In genomic region chr4:94538229-94538628, GRCh38 we compare ENCODE assay signal across 34 cellular contexts.
DNase-seq lines count a peak whose midpoint lies in the region; ATAC-seq, FAIRE-seq and TF ChIP-seq lines count a peak whose summit lies in the region.
"Had no signal": no experiment of that assay in that cellular context is flagged by ENCODE, and none has a peak within 500 bp of the region (broad histone marks: within the 10 kb centered on the region; RNA-seq: fewer than 3 reads in every experiment).

No MANE protein-coding gene starts in this region.

- H2BK20ac ChIP-seq in H1 (ENCODE audit: low read length), result 0 out of 2 replicates have a peak overlapping the region, but pooled peaks have one; percentile 24

- H3K27me3 ChIP-seq in HUES64 (ENCODE audit: insufficient read depth, low read length) (no peaks in the 10 kb centered on the region), H1 (replicated peaks in 1 of 4; ENCODE audit: control insufficient read depth in 3 of 4, extremely low read depth in 1 of 4, insufficient read depth in 3 of 4, low read length in 3 of 4) (no peaks in the 10 kb centered on the region)
- H3K27me3 ChIP-seq: dorsolateral prefrontal cortex, sigmoid colon, suprapubic skin had no signal

- TF ChIP-seq POLR2A in GM12892 (IDR thresholded peaks at IDR 0.05; ENCODE audit: low read depth, low read length), result no peak
- TF ChIP-seq POLR2A in H1 (IDR thresholded peaks at IDR 0.05; ENCODE audit: control extremely low read depth in 1 of 2, low read depth in 2 of 2, low read length in 2 of 2), result no peak

- no peak for ATAC-seq in GM18868 (IDR thresholded peaks at IDR 0.05; ENCODE audit: unreplicated experiment)
- ATAC-seq: activated CD4-positive, CD25-positive, alpha-beta regulatory T cell treated with anti-CD3 and anti-CD28 coated beads, Interleukin-2, amount 50 U/mL, for 24 hours; activated T-helper 17 cell treated with anti-CD3 and anti-CD28 coated beads, Interleukin-2, amount 50 U/mL, for 72 hours; GM12878; naive thymus-derived CD8-positive, alpha-beta T cell had no signal

- FAIRE-seq in GM12892 (lab: Jason Lieb, UNC) (peak; percentile 65), H1 (lab: Jason Lieb, UNC) (peak; percentile 19)
- FAIRE-seq: GM12878, H54, TTC549, urothelium cell line had no signal

- H3K18ac ChIP-seq in H1 (ENCODE audit: extremely low read depth, low read length), result peak overlapping the region; percentile 67

- DNase-seq in GM12892 (ENCODE audit: insufficient read length), result no peak
- no peak for DNase-seq in H1 (ENCODE audit: low read depth in 1 of 2, low spot score in 2 of 2)
- peak; percentile 15 for DNase-seq in putamen (ENCODE audit: low spot score)
- DNase-seq in activated CD4-positive, alpha-beta T cell treated with anti-CD3 and anti-CD28 coated beads for 4 hours, result no peak
- no peak for DNase-seq in NCI-H2196 (lab: John Stamatoyannopoulos, UW; ENCODE audit: unreplicated experiment)
- DNase-seq: activated CD4-positive, alpha-beta memory T cell treated with anti-CD3 and anti-CD28 coated beads, Interleukin-2, amount 10 ng/mL, durations not matched to agents 7 days and 5 days; activated CD8-positive, alpha-beta memory T cell treated with anti-CD3 and anti-CD28 coated beads, Interleukin-2, amount 50 U/mL, for 48 hours; anterior cingulate cortex; CD4-positive, alpha-beta memory T cell; central memory CD4-positive, alpha-beta T cell; DMS 273 treated with DMSO at 0.1 percent for 48 hours; dorsolateral prefrontal cortex; EL; midbrain; naive thymus-derived CD8-positive, alpha-beta T cell; NCI-H1417; NCI-H2081; NCI-H345; NCI-H748 treated with DMSO at 0.1 percent for 48 hours; sigmoid colon; stimulated activated CD4-positive, alpha-beta T cell treated with anti-CD3 and anti-CD28 coated beads, Interleukin-15, amount 100 ng/mL, for 24 hours; stimulated activated naive CD4-positive, alpha-beta T cell had no signal

- CTCF ChIA-PET in H1 (lab: Charles Lee; ENCODE audit: partially characterized antibody), result interaction anchor here (0.6 kb wide), 1 partner anchor 119 kb away, joined by 3 read pairs; no protein-coding TSS in a partner anchor

- H3K4me1 ChIP-seq in HUES64 (ENCODE audit: insufficient read depth, low read length) (peaks cover 83% of the 10 kb centered on the region), H1 (replicated peaks in 1 of 4; ENCODE audit: control insufficient read depth in 3 of 4, insufficient read depth in 4 of 4, low read length in 3 of 4) (peaks cover 0 to 36% (median 27%) of the 10 kb centered on the region in 4 experiments; a peak in 6 of 7 replicates)
- H3K4me1 ChIP-seq: parathyroid adenoma had no signal

- H3K4me3 ChIP-seq in HUES64 (ENCODE audit: low read length) (no peak overlapping the region), H1 (ENCODE audit: extremely low read depth in 1 of 4, insufficient read depth in 2 of 4, low read depth in 3 of 4, low read length in 4 of 4) (no peak overlapping the region)
- H3K4me3 ChIP-seq: dorsolateral prefrontal cortex, GM12878, sigmoid colon, SK-N-MC, suprapubic skin had no signal

- H3K56ac ChIP-seq in H1 (replicated peaks; ENCODE audit: insufficient read length, low read depth, low read length), result no peak overlapping the region

- H3K79me2 ChIP-seq in H1 (ENCODE audit: control insufficient read depth in 1 of 2, insufficient read depth in 2 of 2, low read length in 2 of 2), result peaks cover 0 to 9% of the 10 kb centered on the region in 2 experiments; a peak in 2 of 4 replicates
- H3K79me2 ChIP-seq: parathyroid adenoma had no signal

- H2BK15ac ChIP-seq in H1 (ENCODE audit: low read length), result no peak overlapping the region

- no peaks in the 10 kb centered on the region for H3K36me3 ChIP-seq in HUES64 (ENCODE audit: insufficient read depth, low read length)
- no peaks in the 10 kb centered on the region for H3K36me3 ChIP-seq in H1 (ENCODE audit: control insufficient read depth in 2 of 4, insufficient read depth in 4 of 4, low read length in 3 of 4)
- H3K36me3 ChIP-seq: sigmoid colon, suprapubic skin had no signal

- TF ChIP-seq CTCF in H1 (IDR thresholded peaks at IDR 0.05; ENCODE audit: control extremely low read depth in 1 of 3, insufficient read depth in 1 of 3, low read depth in 1 of 3, low read length in 3 of 3), result no peak

- H4K20me1 ChIP-seq in H1 (replicated peaks in 1 of 2; ENCODE audit: control insufficient read depth in 1 of 2, insufficient read depth in 2 of 2, low read length in 2 of 2), result no peaks in the 10 kb centered on the region

- H2AFZ ChIP-seq in H1 (ENCODE audit: low read length), result no peak overlapping the region
- H2AFZ ChIP-seq: parathyroid adenoma had no signal

- no peaks in the 10 kb centered on the region for H3K23me2 ChIP-seq in H1 (ENCODE audit: low read depth, low read length)

- H2BK12ac ChIP-seq in H1 (ENCODE audit: low read depth, low read length), result no peak overlapping the region; the same call in 1 of the 2 replicates

- H3K9me3 ChIP-seq in HUES64 (ENCODE audit: insufficient read depth, low read depth, low read length) (no peaks in the 10 kb centered on the region), H1 (ENCODE audit: insufficient read depth in 2 of 2, low read depth in 1 of 2, low read length in 1 of 2) (no peaks in the 10 kb centered on the region)
- H3K9me3 ChIP-seq: sigmoid colon, suprapubic skin had no signal

- H2BK5ac ChIP-seq in H1 (ENCODE audit: low read depth, low read length), result no peak overlapping the region

- H3K9ac ChIP-seq in HUES64 (ENCODE audit: low read depth, low read length), result no peak overlapping the region
- H3K9ac ChIP-seq in H1 (replicated peaks in 1 of 4; ENCODE audit: extremely low read depth in 1 of 4, low read depth in 3 of 4, low read length in 3 of 4), result no peak overlapping the region
- H3K9ac ChIP-seq: parathyroid adenoma had no signal

- H2AK5ac ChIP-seq in H1 (ENCODE audit: low read depth, low read length), result no peak overlapping the region

- H3K23ac ChIP-seq in H1 (ENCODE audit: insufficient read length), result no peak overlapping the region

- H3K79me1 ChIP-seq in H1 (ENCODE audit: low read depth, low read length), result no peaks in the 10 kb centered on the region

- H3K4me2 ChIP-seq in H1 (ENCODE audit: insufficient read depth in 1 of 2, low read depth in 2 of 2, low read length in 2 of 2), result no peak overlapping the region

- no peak for TF ChIP-seq RAD21 in H1 (IDR thresholded peaks at IDR 0.05 in 1 of 2, conservative IDR thresholded peaks at IDR 0.05 in 1 of 2; ENCODE audit: low read depth in 2 of 2, low read length in 2 of 2)

- no peak overlapping the region for H3K14ac ChIP-seq in H1 (ENCODE audit: insufficient read length)

- H4K5ac ChIP-seq in H1 (ENCODE audit: insufficient read length, low read depth, low read length), result peak overlapping the region; percentile 34

- H3K4ac ChIP-seq in H1 (replicated peaks; ENCODE audit: insufficient read length, low read depth, low read length), result no peak overlapping the region

- TF ChIP-seq EP300 in H1 (IDR thresholded peaks at IDR 0.05; ENCODE audit: borderline replicate concordance in 1 of 2, low read depth in 2 of 2, low read length in 2 of 2), result no peak

- peak overlapping the region; percentile 56 for H4K91ac ChIP-seq in H1 (replicated peaks; ENCODE audit: insufficient read length, low read length)

- H3K27ac ChIP-seq in HUES64 (ENCODE audit: low read depth, low read length) (peak overlapping the region; percentile 30; the same call in 1 of the 2 replicates), H1 (ENCODE audit: low read depth, low read length) (no peak overlapping the region)
- H3K27ac ChIP-seq: dorsolateral prefrontal cortex, parathyroid adenoma, RWPE1, SK-N-MC, suprapubic skin had no signal

- H4K8ac ChIP-seq in H1 (ENCODE audit: extremely low read depth, insufficient read depth, low read length), result no peak overlapping the region

- POLR2A ChIA-PET in H1 (lab: Charles Lee; ENCODE audit: partially characterized antibody), result no interaction called here

- H2BK120ac ChIP-seq in H1 (replicated peaks; ENCODE audit: low read depth, low read length), result peak overlapping the region; percentile 6

TF ChIP-seq in H1, 55 proteins besides CTCF, POLR2A, EP300 and RAD21:
- TF ChIP-seq SUZ12 (IDR thresholded peaks at IDR 0.05; ENCODE audit: low read length) (no peak), USF2 (IDR thresholded peaks at IDR 0.05; ENCODE audit: low read length) (no peak), TEAD4 (IDR thresholded peaks at IDR 0.05; ENCODE audit: low read depth, low read length) (no peak), SAP30 (IDR thresholded peaks at IDR 0.05; ENCODE audit: insufficient read depth, insufficient replicate concordance, low read length) (no peak), BRCA1 (IDR thresholded peaks at IDR 0.05; ENCODE audit: low read depth, low read length) (no peak), SIRT6 (IDR thresholded peaks at IDR 0.05; ENCODE audit: low read length) (no peak), HDAC6 (IDR thresholded peaks at IDR 0.05; ENCODE audit: low read depth, low read length) (no peak), JUN (IDR thresholded peaks at IDR 0.05; ENCODE audit: low read depth, low read length) (no peak)
